In the genomic region with DNA sequence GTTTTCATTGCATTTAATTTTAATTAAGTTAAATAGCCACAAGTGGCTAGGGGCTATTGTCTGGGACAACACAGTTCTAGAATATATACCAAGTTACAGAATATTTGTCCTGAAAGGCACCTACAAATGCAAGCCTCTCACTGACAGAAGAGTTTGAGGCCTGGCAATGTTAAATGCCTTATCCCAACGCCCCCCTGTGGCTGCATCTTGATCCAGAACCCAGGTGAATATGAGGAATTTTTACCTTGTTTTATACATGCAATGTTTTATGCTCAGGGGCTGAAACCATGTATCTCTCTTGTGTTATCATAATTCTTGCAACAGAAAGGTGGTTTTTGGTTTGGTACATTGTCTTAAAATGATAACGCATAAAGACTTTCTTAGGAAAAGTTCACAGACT, we compare ENCODE assay signal across 8 cellular contexts.
DNase-seq lines count a peak whose midpoint lies in the region; ATAC-seq and TF ChIP-seq lines count a peak whose summit lies in the region.

No MANE protein-coding gene starts in this region.

- DNase-seq in BJ (ENCODE audit: low read depth): no peak
- no peak for DNase-seq in SK-N-MC (ENCODE audit: low read depth, low spot score)
- peak; percentile 52 for DNase-seq in kidney tubule cell (ENCODE audit: low spot score)
- no peak for DNase-seq in OCI-M1 (lab: John Stamatoyannopoulos, UW)
- no peak for DNase-seq in HuH-7.5 (ENCODE audit: low spot score)
- no peak for DNase-seq in midbrain (lab: John Stamatoyannopoulos, UW)

- no peaks in the 10 kb centered on the region for H3K36me3 ChIP-seq in BJ (ENCODE audit: control insufficient read depth, insufficient read depth, low read length)
- no peaks in the 10 kb centered on the region for H3K36me3 ChIP-seq in SK-N-MC (ENCODE audit: insufficient read depth, low read length)

- 0 out of 2 replicates have a peak overlapping the region, but pooled peaks have one; percentile 2 for H3K27ac ChIP-seq in SK-N-MC

- CTCF ChIA-PET in BJ (lab: Yijun Ruan, JAX): interaction anchor here (3.7 to 17.6 kb wide), 3 partner anchors 10 to 293 kb away, joined by 37 to 703 read pairs (median 55); no protein-coding TSS in a partner anchor

- H3K4me3 ChIP-seq in BJ (ENCODE audit: low read depth, low read length) (no peak overlapping the region), GM12875 (ENCODE audit: low read depth, low read length) (no peak overlapping the region), SK-N-MC (no peak overlapping the region)

- peak; percentile 35 for TF ChIP-seq CTCF in BJ (IDR thresholded peaks at IDR 0.05; ENCODE audit: insufficient read depth, low read depth, low read length)
- peak; percentile 35; the same call in 1 of the 2 replicates for TF ChIP-seq CTCF in GM12875 (IDR thresholded peaks at IDR 0.05; ENCODE audit: borderline replicate concordance, insufficient read depth, low read depth, low read length)

- POLR2A ChIA-PET in BJ (lab: Charles Lee): no interaction called here

- no peaks in the 10 kb centered on the region for H3K27me3 ChIP-seq in BJ (ENCODE audit: control insufficient read depth, insufficient read depth, low read length)

- H3K9me3 ChIP-seq in SK-N-MC (ENCODE audit: low read depth, low read length): no peaks in the 10 kb centered on the region

- H3K9ac ChIP-seq in SK-N-MC (ENCODE audit: insufficient read length): no peak overlapping the region

- ATAC-seq in GM18868 (IDR thresholded peaks at IDR 0.05; ENCODE audit: unreplicated experiment): no peak
